17 cellular contexts compared by ENCODE assay signal in the genomic region with DNA sequence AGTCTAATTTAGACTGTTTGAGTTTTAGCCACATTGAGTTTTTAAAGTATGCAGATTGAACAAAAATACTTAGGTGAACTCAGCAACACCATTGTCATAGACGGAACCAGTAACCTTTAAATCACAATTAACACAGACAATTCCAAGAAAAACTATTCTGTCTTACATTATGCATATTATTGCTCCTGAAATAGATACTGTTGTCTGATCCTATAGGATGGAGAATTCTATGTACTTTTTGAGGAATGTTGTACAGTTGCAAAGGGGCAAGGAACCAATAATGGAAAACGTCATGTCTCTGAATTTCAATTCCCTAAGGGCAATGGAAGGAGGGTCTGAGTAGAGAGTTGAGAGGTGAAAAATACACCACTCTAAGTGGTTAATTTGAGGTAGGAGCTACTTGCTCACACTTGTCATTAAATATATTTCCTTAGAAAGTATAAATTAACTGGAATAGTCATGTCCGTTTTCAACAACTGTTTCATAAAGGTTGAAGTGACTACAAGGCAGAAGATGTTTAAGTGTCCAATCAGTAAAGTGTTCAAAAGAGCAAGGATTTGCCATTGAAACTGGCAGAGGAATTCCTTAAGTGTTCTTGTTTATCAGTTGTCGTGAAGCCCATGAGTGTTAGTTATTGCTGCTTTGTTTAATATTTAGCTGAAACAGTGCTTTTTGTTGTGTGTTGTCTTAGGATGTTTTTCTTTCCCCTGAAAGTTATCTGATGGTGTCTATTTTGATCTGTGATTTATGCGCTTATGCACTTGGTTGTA. TPM values are rescaled to one million over a fixed set of nuclear protein-coding genes. Genes with fewer than 3 reads are reported as not detected.
DNase-seq lines count a peak whose midpoint lies in the region; TF ChIP-seq lines count a peak whose summit lies in the region.
"Had no signal": no experiment of that assay in that cellular context is flagged by ENCODE, and none has a peak within 500 bp of the region (broad histone marks: within the 10 kb centered on the region; RNA-seq: fewer than 3 reads in every experiment).

No MANE protein-coding gene starts in this region.

- H3K27ac Mint-ChIP-seq in activated T-helper 2 cell treated with anti-CD3 and anti-CD28 coated beads, Interferon-gamma antibody, Interleukin-2, Interleukin-4, amounts not matched to agents 10 μg/mL and 5 μg/mL and 100 μg/mL, durations not matched to agents 14 hours and 24 hours and 36 hours, result no peak overlapping the region
- H3K27ac Mint-ChIP-seq in nephron progenitor cell, result no peak overlapping the region
- H3K27ac Mint-ChIP-seq: CD14-positive monocyte; stimulated activated naive B cell treated with anti-CD40 and anti-IgM and Interleukin-4, amounts not matched to agents 10 μg/mL and 1 μg/mL and 100 μg/mL, for 72 hours had no signal

- TF ChIP-seq CTCF in nephron progenitor cell (IDR thresholded peaks at IDR 0.05) (no peak), thyroid gland (IDR thresholded peaks at IDR 0.05) (no peak)

- 74 to 79% methylated on average over 5 of the region's 5 CpGs for WGBS in thyroid gland, 2 donors

- peak overlapping the region; percentile 61 for H3K4me3 Mint-ChIP-seq in activated T-helper 2 cell treated with anti-CD3 and anti-CD28 coated beads, Interferon-gamma antibody, Interleukin-2, Interleukin-4, amounts not matched to agents 10 μg/mL and 5 μg/mL and 100 μg/mL, durations not matched to agents 14 hours and 24 hours and 36 hours (ENCODE audit: low read depth)
- peak overlapping the region; percentile 84 for H3K4me3 Mint-ChIP-seq in nephron progenitor cell

- H3K27me3 ChIP-seq in thyroid gland, result no peaks in the 10 kb centered on the region
- H3K27me3 ChIP-seq: right atrium auricular region had no signal

- in situ Hi-C loops in G401 (cut with HindIII; ENCODE audit: low sequenced_read_pairs), result no loop called here

- H3K36me3 Mint-ChIP-seq in activated T-helper 2 cell treated with anti-CD3 and anti-CD28 coated beads, Interferon-gamma antibody, Interleukin-2, Interleukin-4, amounts not matched to agents 10 μg/mL and 5 μg/mL and 100 μg/mL, durations not matched to agents 14 hours and 24 hours and 36 hours (ENCODE audit: low read depth), result no peaks in the 10 kb centered on the region
- no peaks in the 10 kb centered on the region for H3K36me3 Mint-ChIP-seq in nephron progenitor cell (ENCODE audit: low read depth)
- H3K36me3 Mint-ChIP-seq: CD14-positive monocyte; stimulated activated naive B cell treated with anti-CD40 and anti-IgM and Interleukin-4, amounts not matched to agents 10 μg/mL and 1 μg/mL and 100 μg/mL, for 72 hours had no signal

- no peak overlapping the region for H3K4me3 ChIP-seq in thyroid gland (replicated peaks in 1 of 3)

- intact Hi-C loops in activated T-helper 2 cell treated with anti-CD3 and anti-CD28 coated beads, Interferon-gamma antibody, Interleukin-2, Interleukin-4, amounts not matched to agents 10 μg/mL and 5 μg/mL and 100 μg/mL, durations not matched to agents 14 hours and 24 hours and 36 hours (cut with micrococcal nuclease), result loop anchor here (5.0 to 10.0 kb wide), 2 partner anchors 1050 to 1307 kb away; no protein-coding TSS in a partner anchor
- intact Hi-C loops in thyroid gland (cut with DNase I), result no loop called here

- H3K27me3 Mint-ChIP-seq in activated T-helper 2 cell treated with anti-CD3 and anti-CD28 coated beads, Interferon-gamma antibody, Interleukin-2, Interleukin-4, amounts not matched to agents 10 μg/mL and 5 μg/mL and 100 μg/mL, durations not matched to agents 14 hours and 24 hours and 36 hours (ENCODE audit: low read depth), result peaks cover 32% of the 10 kb centered on the region
- H3K27me3 Mint-ChIP-seq in nephron progenitor cell (ENCODE audit: low read depth, poor library complexity), result peaks cover 46% of the 10 kb centered on the region

- peaks cover 8% of the 10 kb centered on the region for H3K4me1 Mint-ChIP-seq in activated T-helper 2 cell treated with anti-CD3 and anti-CD28 coated beads, Interferon-gamma antibody, Interleukin-2, Interleukin-4, amounts not matched to agents 10 μg/mL and 5 μg/mL and 100 μg/mL, durations not matched to agents 14 hours and 24 hours and 36 hours (ENCODE audit: low read depth)
- H3K4me1 Mint-ChIP-seq in nephron progenitor cell, result peaks cover 6% of the 10 kb centered on the region

- no peak overlapping the region for H3K27ac ChIP-seq in thyroid gland
- H3K27ac ChIP-seq: foreskin keratinocyte, right atrium auricular region had no signal

- no peaks in the 10 kb centered on the region for H3K36me3 ChIP-seq in thyroid gland
- H3K36me3 ChIP-seq: right atrium auricular region had no signal

- no peaks in the 10 kb centered on the region for H3K9me3 Mint-ChIP-seq in activated T-helper 2 cell treated with anti-CD3 and anti-CD28 coated beads, Interferon-gamma antibody, Interleukin-2, Interleukin-4, amounts not matched to agents 10 μg/mL and 5 μg/mL and 100 μg/mL, durations not matched to agents 14 hours and 24 hours and 36 hours
- no peaks in the 10 kb centered on the region for H3K9me3 Mint-ChIP-seq in nephron progenitor cell
- H3K9me3 Mint-ChIP-seq: stimulated activated naive B cell treated with anti-CD40 and anti-IgM and Interleukin-4, amounts not matched to agents 10 μg/mL and 1 μg/mL and 100 μg/mL, for 72 hours had no signal

- H3K4me1 ChIP-seq in thyroid gland, result no peaks in the 10 kb centered on the region
- H3K4me1 ChIP-seq: foreskin keratinocyte had no signal

- DNase-seq in G401 (ENCODE audit: low spot score) (peak; percentile 71), NCI-H1436 (lab: John Stamatoyannopoulos, UW) (peak; percentile 43), nephron progenitor cell (no peak), Ammon's horn (ENCODE audit: low spot score) (no peak), AG20443 (ENCODE audit: low spot score) (no peak), thyroid gland (no peak), AML-193 (lab: John Stamatoyannopoulos, UW) (no peak)
- DNase-seq in activated T-helper 2 cell treated with anti-CD3 and anti-CD28 coated beads, Interferon-gamma antibody, Interleukin-2, Interleukin-4, amounts not matched to agents 10 μg/mL and 5 μg/mL and 100 μg/mL, durations not matched to agents 14 hours and 24 hours and 36 hours (ENCODE audit: low spot score), result no peak
- DNase-seq: activated CD4-positive, alpha-beta T cell treated with anti-CD3 and anti-CD28 coated beads, Interleukin-2, amount 50 U/mL, for 4 hours; activated effector memory CD4-positive, alpha-beta T cell treated with Interleukin-2 at 50 U/mL for 16 hours; foreskin keratinocyte; GDM1; kidney; stimulated activated naive B cell treated with anti-CD40 and anti-IgM and Interleukin-4, amounts not matched to agents 10 μg/mL and 1 μg/mL and 100 μg/mL, for 72 hours; T-helper 9 cell had no signal

- no peaks in the 10 kb centered on the region for H3K9me3 ChIP-seq in thyroid gland
- H3K9me3 ChIP-seq: right atrium auricular region had no signal

- no peak for TF ChIP-seq POLR2A in thyroid gland (IDR thresholded peaks at IDR 0.05)

RNA-seq across cellular contexts. Expression of gene NKAIN2, which starts 1.3 kb away (rescaled TPM):
- not detected in 2 replicates for total RNA-seq in G401 (2014; rRNA removed; shearing (Covaris generic))
- not detected in 2 replicates for total RNA-seq in activated T-helper 2 cell treated with anti-CD3 and anti-CD28 coated beads, Interferon-gamma antibody, Interleukin-2, Interleukin-4, amounts not matched to agents 10 μg/mL and 5 μg/mL and 100 μg/mL, durations not matched to agents 14 hours and 24 hours and 36 hours
- 1 to 10 TPM in 1 of 4 donors, under 1 TPM in 2, not detected in 1; 0.11 to 1.0 (median 0.94) TPM for total RNA-seq in thyroid gland
- total RNA-seq: foreskin keratinocyte had no signal

Comparison
In these comparisons a context has a peak if more than half of its experiments do, and no peak if none do; other contexts are left out.
1. DNase-seq: peak in G401 (single experiment) and NCI-H1436 (single experiment); none in activated T-helper 2 cell treated with anti-CD3 and anti-CD28 coated beads, Interferon-gamma antibody, Interleukin-2, Interleukin-4, amounts not matched to agents 10 μg/mL and 5 μg/mL and 100 μg/mL, durations not matched to agents 14 hours and 24 hours and 36 hours (single experiment), nephron progenitor cell (single experiment), Ammon's horn (single experiment), AG20443 (single experiment), thyroid gland (0 of 2) and AML-193 (0 of 2).